In genomic region chr5:133744909-133745308, GRCh38 we compare ENCODE assay signal across 16 cellular contexts.
A peak's percentile ranks its signal among the peaks of the same experiment; 100 is the strongest.
DNase-seq lines count a peak whose midpoint lies in the region; ATAC-seq and TF ChIP-seq lines count a peak whose summit lies in the region.
"Had no signal": no experiment of that assay in that cellular context is flagged by ENCODE, and none has a peak within 500 bp of the region (broad histone marks: within the 10 kb centered on the region; RNA-seq: fewer than 3 reads in every experiment).

No MANE protein-coding gene starts in this region.

- H3K4me1 Mint-ChIP-seq in endothelial cell (ENCODE audit: unreplicated experiment): peaks cover 9% of the 10 kb centered on the region
- H3K4me1 Mint-ChIP-seq in activated T-helper 2 cell treated with anti-CD3 and anti-CD28 coated beads, Interferon-gamma antibody, Interleukin-2, Interleukin-4, amounts not matched to agents 10 μg/mL and 5 μg/mL and 100 μg/mL, durations not matched to agents 14 hours and 24 hours and 36 hours (ENCODE audit: low read depth): no peaks in the 10 kb centered on the region
- no peaks in the 10 kb centered on the region for H3K4me1 Mint-ChIP-seq in activated T-helper 17 cell treated with anti-CD3 and anti-CD28 coated beads, Interleukin-2, amount 50 U/mL, for 72 hours
- H3K4me1 Mint-ChIP-seq: CD4-positive, alpha-beta memory T cell had no signal

- H3K4me3 ChIP-seq in BLaER1 (no peak overlapping the region), psoas muscle (no peak overlapping the region)
- H3K4me3 ChIP-seq: HAP-1 had no signal

- H3K9me3 Mint-ChIP-seq in endothelial cell (ENCODE audit: unreplicated experiment): peaks cover 4% of the 10 kb centered on the region
- H3K9me3 Mint-ChIP-seq in activated T-helper 2 cell treated with anti-CD3 and anti-CD28 coated beads, Interferon-gamma antibody, Interleukin-2, Interleukin-4, amounts not matched to agents 10 μg/mL and 5 μg/mL and 100 μg/mL, durations not matched to agents 14 hours and 24 hours and 36 hours: no peaks in the 10 kb centered on the region
- H3K9me3 Mint-ChIP-seq in activated T-helper 17 cell treated with anti-CD3 and anti-CD28 coated beads, Interleukin-2, amount 50 U/mL, for 72 hours: no peaks in the 10 kb centered on the region
- H3K9me3 Mint-ChIP-seq: CD4-positive, alpha-beta memory T cell had no signal

- peaks cover 5% of the 10 kb centered on the region for H3K9me3 ChIP-seq in BLaER1
- no peaks in the 10 kb centered on the region for H3K9me3 ChIP-seq in psoas muscle
- H3K9me3 ChIP-seq: HAP-1 had no signal

- intact Hi-C loops in psoas muscle (cut with DNase I): no loop called here
- intact Hi-C loops in activated T-helper 2 cell treated with anti-CD3 and anti-CD28 coated beads, Interferon-gamma antibody, Interleukin-2, Interleukin-4, amounts not matched to agents 10 μg/mL and 5 μg/mL and 100 μg/mL, durations not matched to agents 14 hours and 24 hours and 36 hours (cut with micrococcal nuclease): no loop called here

- no peaks in the 10 kb centered on the region for H4K20me1 ChIP-seq in BLaER1

- WGBS in psoas muscle, 3 donors: 38 to 73% (median 40%) methylated on average over 3 of the region's 3 CpGs

- H3K4me1 ChIP-seq in BLaER1 (peaks cover 45% of the 10 kb centered on the region), psoas muscle (peaks cover 10% of the 10 kb centered on the region)
- H3K4me1 ChIP-seq: HAP-1 had no signal

- TF ChIP-seq CTCF in endothelial cell (IDR thresholded peaks at IDR 0.05; ENCODE audit: unreplicated experiment) (no peak), psoas muscle (IDR thresholded peaks at IDR 0.05) (no peak)

- no peaks in the 10 kb centered on the region for H3K27me3 Mint-ChIP-seq in endothelial cell (ENCODE audit: unreplicated experiment)
- peaks cover 3% of the 10 kb centered on the region for H3K27me3 Mint-ChIP-seq in activated T-helper 2 cell treated with anti-CD3 and anti-CD28 coated beads, Interferon-gamma antibody, Interleukin-2, Interleukin-4, amounts not matched to agents 10 μg/mL and 5 μg/mL and 100 μg/mL, durations not matched to agents 14 hours and 24 hours and 36 hours (ENCODE audit: low read depth)
- peaks cover 5% of the 10 kb centered on the region for H3K27me3 Mint-ChIP-seq in activated T-helper 17 cell treated with anti-CD3 and anti-CD28 coated beads, Interleukin-2, amount 50 U/mL, for 72 hours

- peak overlapping the region; percentile 74 for H3K27ac Mint-ChIP-seq in endothelial cell (ENCODE audit: unreplicated experiment)
- H3K27ac Mint-ChIP-seq in activated T-helper 2 cell treated with anti-CD3 and anti-CD28 coated beads, Interferon-gamma antibody, Interleukin-2, Interleukin-4, amounts not matched to agents 10 μg/mL and 5 μg/mL and 100 μg/mL, durations not matched to agents 14 hours and 24 hours and 36 hours: no peak overlapping the region
- no peak overlapping the region for H3K27ac Mint-ChIP-seq in activated T-helper 17 cell treated with anti-CD3 and anti-CD28 coated beads, Interleukin-2, amount 50 U/mL, for 72 hours
- H3K27ac Mint-ChIP-seq: CD4-positive, alpha-beta memory T cell had no signal

- no peaks in the 10 kb centered on the region for H3K27me3 ChIP-seq in BLaER1
- no peaks in the 10 kb centered on the region for H3K27me3 ChIP-seq in psoas muscle (ENCODE audit: insufficient read depth in 3 of 3, low read length in 2 of 3)

- peak overlapping the region; percentile 77 for H3K4me2 ChIP-seq in BLaER1

- H3K9ac ChIP-seq in BLaER1: no peak overlapping the region

- no peaks in the 10 kb centered on the region for H3K36me3 Mint-ChIP-seq in endothelial cell (ENCODE audit: low read depth, unreplicated experiment)
- no peaks in the 10 kb centered on the region for H3K36me3 Mint-ChIP-seq in activated T-helper 2 cell treated with anti-CD3 and anti-CD28 coated beads, Interferon-gamma antibody, Interleukin-2, Interleukin-4, amounts not matched to agents 10 μg/mL and 5 μg/mL and 100 μg/mL, durations not matched to agents 14 hours and 24 hours and 36 hours (ENCODE audit: low read depth)
- H3K36me3 Mint-ChIP-seq in activated T-helper 17 cell treated with anti-CD3 and anti-CD28 coated beads, Interleukin-2, amount 50 U/mL, for 72 hours (ENCODE audit: low read depth): no peaks in the 10 kb centered on the region
- H3K36me3 Mint-ChIP-seq: CD4-positive, alpha-beta memory T cell had no signal

- DNase-seq in ELF-1 (ENCODE audit: low read depth, low spot score): peak; percentile 10
- peak; percentile 10 for DNase-seq in endothelial cell (ENCODE audit: low spot score)
- DNase-seq in psoas muscle: no peak
- DNase-seq in activated T-helper 2 cell treated with anti-CD3 and anti-CD28 coated beads, Interferon-gamma antibody, Interleukin-2, Interleukin-4, amounts not matched to agents 10 μg/mL and 5 μg/mL and 100 μg/mL, durations not matched to agents 14 hours and 24 hours and 36 hours (ENCODE audit: low spot score): no peak
- DNase-seq in kidney glomerular epithelial cell (lab: John Stamatoyannopoulos, UW): no peak
- DNase-seq: ACHN; CD4-positive, alpha-beta memory T cell; COR-L47; DMS153; DMS79 treated with DMSO at 0.1 percent for 48 hours; GF-D8 had no signal

- no peak overlapping the region for H3K4me3 Mint-ChIP-seq in endothelial cell (ENCODE audit: unreplicated experiment)
- H3K4me3 Mint-ChIP-seq in activated T-helper 2 cell treated with anti-CD3 and anti-CD28 coated beads, Interferon-gamma antibody, Interleukin-2, Interleukin-4, amounts not matched to agents 10 μg/mL and 5 μg/mL and 100 μg/mL, durations not matched to agents 14 hours and 24 hours and 36 hours (ENCODE audit: low read depth): no peak overlapping the region
- H3K4me3 Mint-ChIP-seq in activated T-helper 17 cell treated with anti-CD3 and anti-CD28 coated beads, Interleukin-2, amount 50 U/mL, for 72 hours: no peak overlapping the region
- H3K4me3 Mint-ChIP-seq: CD4-positive, alpha-beta memory T cell had no signal

- peak; percentile 38 to 80 (median 60) for ATAC-seq in psoas muscle
- no peak for ATAC-seq in GM18861 (IDR thresholded peaks at IDR 0.05; ENCODE audit: unreplicated experiment)
- ATAC-seq in activated T-helper 17 cell treated with anti-CD3 and anti-CD28 coated beads, Interleukin-2, amount 50 U/mL, for 72 hours (replicated peaks): no peak

- no peak overlapping the region for H3K27ac ChIP-seq in BLaER1
- no peak overlapping the region for H3K27ac ChIP-seq in psoas muscle
- H3K27ac ChIP-seq: C4-2B had no signal

- H3K36me3 ChIP-seq in BLaER1 (no peaks in the 10 kb centered on the region), psoas muscle (ENCODE audit: insufficient read depth in 1 of 2, low read depth in 1 of 2) (no peaks in the 10 kb centered on the region)
- H3K36me3 ChIP-seq: HAP-1 had no signal

Comparison
In these comparisons a context has a peak if more than half of its experiments do, and no peak if none do; other contexts are left out.
1. DNase-seq: peak in ELF-1 (single experiment) and endothelial cell (single experiment); none in psoas muscle (0 of 2), activated T-helper 2 cell treated with anti-CD3 and anti-CD28 coated beads, Interferon-gamma antibody, Interleukin-2, Interleukin-4, amounts not matched to agents 10 μg/mL and 5 μg/mL and 100 μg/mL, durations not matched to agents 14 hours and 24 hours and 36 hours (single experiment) and kidney glomerular epithelial cell (single experiment).
2. ATAC-seq: peak in psoas muscle (4 of 4); none in GM18861 (single experiment) and activated T-helper 17 cell treated with anti-CD3 and anti-CD28 coated beads, Interleukin-2, amount 50 U/mL, for 72 hours (single experiment).